In the genomic region with DNA sequence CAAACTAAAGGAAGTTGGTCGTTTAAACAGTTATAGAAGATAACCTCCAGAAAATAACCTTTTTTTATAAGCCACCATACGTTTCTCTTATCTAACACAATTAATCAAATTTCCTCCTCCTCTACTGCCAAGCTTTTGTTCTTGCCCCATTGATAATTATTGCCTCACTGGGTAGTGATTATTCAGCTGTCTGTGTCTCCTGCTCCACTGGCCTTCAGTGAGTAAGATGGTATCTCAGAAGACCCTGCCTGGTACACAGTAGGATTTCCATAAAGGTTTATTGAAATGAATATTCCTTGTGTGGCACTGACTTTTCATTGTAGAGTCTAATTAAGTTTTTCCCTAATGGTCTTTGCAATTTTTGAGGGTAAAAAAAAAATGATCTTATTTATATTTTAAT, we compare ENCODE assay signal across 12 cellular contexts.
A peak's percentile ranks its signal among the peaks of the same experiment; 100 is the strongest.
DNase-seq lines count a peak whose midpoint lies in the region; ATAC-seq lines count a peak whose summit lies in the region.
"Had no signal": no experiment of that assay in that cellular context is flagged by ENCODE, and none has a peak within 500 bp of the region (broad histone marks: within the 10 kb centered on the region; RNA-seq: fewer than 3 reads in every experiment).

No MANE protein-coding gene starts in this region.

- no peak for ATAC-seq in HG03460 (IDR thresholded peaks at IDR 0.05; ENCODE audit: unreplicated experiment)
- ATAC-seq: GM12878 had no signal

- no peaks in the 10 kb centered on the region for H3K36me3 ChIP-seq in endocrine pancreas (ENCODE audit: control insufficient read depth, insufficient read depth, low read length)

- DNase-seq in NCI-H510A treated with DMSO at 0.1 percent for 48 hours (lab: John Stamatoyannopoulos, UW) (peak; percentile 38), NCI-H510A (lab: John Stamatoyannopoulos, UW) (no peak), NCI-H1105 treated with DMSO at 0.1 percent for 48 hours (lab: John Stamatoyannopoulos, UW) (peak; percentile 81), NCI-H748 treated with DMSO at 0.1 percent for 48 hours (lab: John Stamatoyannopoulos, UW) (peak; percentile 66), activated gamma-delta T cell treated with Interleukin-2 at 50 U/mL for 16 hours (no peak)
- no peak for DNase-seq in activated CD8-positive, alpha-beta memory T cell treated with anti-CD3 and anti-CD28 coated beads, Interleukin-2, amount 50 U/mL, for 48 hours
- DNase-seq: ACHN; CD8-positive, alpha-beta memory T cell; KG1 had no signal

- no peaks in the 10 kb centered on the region for H3K9me3 ChIP-seq in endocrine pancreas (ENCODE audit: control insufficient read depth, low read length)

- H3K9ac ChIP-seq in endocrine pancreas (ENCODE audit: control insufficient read depth, insufficient read depth, low read length) = no peak overlapping the region

- no peaks in the 10 kb centered on the region for H3K4me1 ChIP-seq in endocrine pancreas (ENCODE audit: control insufficient read depth, insufficient read depth, low read length)

- H3K27me3 ChIP-seq in endocrine pancreas (ENCODE audit: control insufficient read depth, insufficient read depth, low read length) = no peaks in the 10 kb centered on the region

- H3K4me3 ChIP-seq in endocrine pancreas (ENCODE audit: control insufficient read depth, insufficient read depth, low read length) = peak overlapping the region; percentile 35
- H3K4me3 ChIP-seq: GM12878 had no signal

Comparison
In these comparisons a context has a peak if more than half of its experiments do, and no peak if none do; other contexts are left out.
1. DNase-seq: peak in NCI-H510A treated with DMSO at 0.1 percent for 48 hours (single experiment), NCI-H1105 treated with DMSO at 0.1 percent for 48 hours (single experiment) and NCI-H748 treated with DMSO at 0.1 percent for 48 hours (single experiment); none in NCI-H510A (single experiment), activated gamma-delta T cell treated with Interleukin-2 at 50 U/mL for 16 hours (single experiment) and activated CD8-positive, alpha-beta memory T cell treated with anti-CD3 and anti-CD28 coated beads, Interleukin-2, amount 50 U/mL, for 48 hours (single experiment).